In genomic region chrX:3144651-3145050, GRCh38 we compare ENCODE assay signal across 18 cellular contexts.
DNase-seq lines count a peak whose midpoint lies in the region; ATAC-seq and TF ChIP-seq lines count a peak whose summit lies in the region.
"Had no signal": no experiment of that assay in that cellular context is flagged by ENCODE, and none has a peak within 500 bp of the region (broad histone marks: within the 10 kb centered on the region; RNA-seq: fewer than 3 reads in every experiment).

No MANE protein-coding gene starts in this region.

- H3K27ac Mint-ChIP-seq in immature natural killer cell (peak overlapping the region in 4 of 6 donors; percentile 24 to 77 (median 56)), neural progenitor cell (no peak overlapping the region)

- TF ChIP-seq EP300 in SK-N-SH (IDR thresholded peaks at IDR 0.05; ENCODE audit: borderline replicate concordance in 1 of 2, low read depth in 1 of 2, low read length in 1 of 2): no peak

- H3K4me1 Mint-ChIP-seq in immature natural killer cell (peaks cover 35% of the 10 kb centered on the region in 2 donors), neural progenitor cell (peaks cover 28% of the 10 kb centered on the region)

- no peak for DNase-seq in SK-N-SH
- no peak for DNase-seq in immature natural killer cell
- no peak for DNase-seq in neural progenitor cell (ENCODE audit: low spot score)
- no peak for DNase-seq in T-helper 1 cell
- DNase-seq in C1 segment of cervical spinal cord (lab: John Stamatoyannopoulos, UW): no peak
- no peak for DNase-seq in A673 (ENCODE audit: low spot score)
- DNase-seq: MG63, NCI-H1092 treated with DMSO at 0.1 percent for 48 hours, NCI-H1694, NCI-H2227 treated with DMSO at 0.1 percent for 48 hours, NCI-H524, Right ventricle myocardium superior had no signal

- H4K20me1 ChIP-seq in SK-N-SH (ENCODE audit: insufficient read depth) (no peaks in the 10 kb centered on the region), neural progenitor cell (ENCODE audit: low read depth) (no peaks in the 10 kb centered on the region)
- H4K20me1 ChIP-seq: BLaER1 had no signal

- peak overlapping the region; percentile 70 for H3K4me2 ChIP-seq in SK-N-SH
- no peak overlapping the region for H3K4me2 ChIP-seq in neural progenitor cell
- H3K4me2 ChIP-seq: KMS-11 had no signal

- no peak for ATAC-seq in SK-N-SH treated with all-trans-retinoic acid at 6 μM for 48 hours
- ATAC-seq: HepG2 had no signal

- H2AFZ ChIP-seq in SK-N-SH (ENCODE audit: low read depth) (peak overlapping the region; percentile 82), neural progenitor cell (replicated peaks) (peak overlapping the region; percentile 50)

- H3K4me1 ChIP-seq in SK-N-SH (ENCODE audit: control insufficient read depth in 1 of 2, insufficient read depth in 2 of 2, low read depth in 1 of 2, low read length in 1 of 2): no peaks in the 10 kb centered on the region
- H3K4me1 ChIP-seq in HEK293 (ENCODE audit: control insufficient read depth, insufficient read depth, low read length): no peaks in the 10 kb centered on the region
- peaks cover 8% of the 10 kb centered on the region for H3K4me1 ChIP-seq in neural progenitor cell
- no peaks in the 10 kb centered on the region for H3K4me1 ChIP-seq in A673 (ENCODE audit: insufficient read depth, low read length, poor library complexity, severe bottlenecking)

- H3K9me3 ChIP-seq in SK-N-SH (no peaks in the 10 kb centered on the region), HEK293 (ENCODE audit: control insufficient read depth, insufficient read depth, low read depth, low read length) (no peaks in the 10 kb centered on the region), neural progenitor cell (ENCODE audit: low read depth) (no peaks in the 10 kb centered on the region), A673 (ENCODE audit: low read depth, low read length, poor library complexity, severe bottlenecking) (no peaks in the 10 kb centered on the region)
- H3K9me3 ChIP-seq: MG63 had no signal

- H3K9ac ChIP-seq in SK-N-SH (no peak overlapping the region), neural progenitor cell (no peak overlapping the region)
- H3K9ac ChIP-seq: BLaER1, KMS-11 had no signal

- no peaks in the 10 kb centered on the region for H3K79me2 ChIP-seq in SK-N-SH (ENCODE audit: insufficient read depth)
- H3K79me2 ChIP-seq in neural progenitor cell (ENCODE audit: low read depth): no peaks in the 10 kb centered on the region

- H3K27me3 Mint-ChIP-seq in immature natural killer cell (ENCODE audit: low read depth in 3 of 3) (peaks cover 5 to 21% (median 12%) of the 10 kb centered on the region in 3 donors), neural progenitor cell (ENCODE audit: insufficient read depth, low read depth) (peaks cover 7% of the 10 kb centered on the region)

- TF ChIP-seq RAD21 in SK-N-SH (IDR thresholded peaks at IDR 0.05; ENCODE audit: low read length): no peak

- H3K27me3 ChIP-seq in SK-N-SH (ENCODE audit: insufficient read depth) (no peaks in the 10 kb centered on the region), neural progenitor cell (no peaks in the 10 kb centered on the region), A673 (replicated peaks; ENCODE audit: insufficient read depth, low read depth, low read length, poor library complexity) (peaks cover 27% of the 10 kb centered on the region)
- H3K27me3 ChIP-seq: MG63 had no signal

- H3K36me3 Mint-ChIP-seq in immature natural killer cell (peaks cover 7 to 15% (median 13%) of the 10 kb centered on the region in 3 donors), neural progenitor cell (peaks cover 2% of the 10 kb centered on the region)

- intact Hi-C loops in A673 (cut with micrococcal nuclease; ENCODE audit: unreplicated experiment): no loop called here

- H3F3A ChIP-seq in SK-N-SH (replicated peaks; ENCODE audit: insufficient read depth) (no peaks in the 10 kb centered on the region), neural progenitor cell (ENCODE audit: low read depth) (no peaks in the 10 kb centered on the region)

- H3K9me2 ChIP-seq in SK-N-SH: no peaks in the 10 kb centered on the region

- H3K4me3 Mint-ChIP-seq in immature natural killer cell (peak overlapping the region; percentile 22 to 68 (median 53)), neural progenitor cell (no peak overlapping the region)

- H3K36me3 ChIP-seq in SK-N-SH (replicated peaks in 1 of 2; ENCODE audit: control insufficient read depth in 1 of 2, insufficient read depth in 2 of 2, low read length in 1 of 2) (no peaks in the 10 kb centered on the region), HEK293 (ENCODE audit: control insufficient read depth in 2 of 2, insufficient read depth in 1 of 2, low read length in 2 of 2) (no peaks in the 10 kb centered on the region), neural progenitor cell (no peaks in the 10 kb centered on the region), A673 (ENCODE audit: insufficient read depth, low read length, poor library complexity, severe bottlenecking) (no peaks in the 10 kb centered on the region)
- H3K36me3 ChIP-seq: BLaER1, MG63 had no signal

- TF ChIP-seq CTCF in SK-N-SH (IDR thresholded peaks at IDR 0.05) (no peak), HEK293 (tag by site-specific recombination; IDR thresholded peaks at IDR 0.05) (no peak), neural progenitor cell (IDR thresholded peaks at IDR 0.05) (no peak), A673 (conservative IDR thresholded peaks at IDR 0.05; ENCODE audit: low read depth, low read length) (no peak)

- H3K9me3 Mint-ChIP-seq in immature natural killer cell: peaks cover 26 to 62% (median 30%) of the 10 kb centered on the region in 6 donors
- peaks cover 13% of the 10 kb centered on the region for H3K9me3 Mint-ChIP-seq in neural progenitor cell

- CTCF ChIA-PET in SK-N-SH (lab: Yijun Ruan, JAX) (no interaction called here), HEK293 (lab: Yijun Ruan, JAX) (no interaction called here), A673 (lab: Charles Lee) (no interaction called here)

- BruUV-seq in A673 (replicated peaks; lab: Mats Ljungman, UMichigan): no TSS peak

- POLR2A ChIA-PET in SK-N-SH (lab: Yijun Ruan, JAX): no interaction called here
- POLR2A ChIA-PET in HEK293 (lab: Yijun Ruan, JAX): no interaction called here
- POLR2A ChIA-PET in A673 (lab: Charles Lee; ENCODE audit: low non-redundant PET): no interaction called here

- H3K27ac ChIP-seq in SK-N-SH (ENCODE audit: low read depth in 2 of 2, low read length in 1 of 2) (no peak overlapping the region), HEK293 (ENCODE audit: extremely low read depth, low read depth, low read length) (no peak overlapping the region), neural progenitor cell (no peak overlapping the region), A673 (ENCODE audit: low read depth, low read length, poor library complexity, severe bottlenecking) (no peak overlapping the region)
- H3K27ac ChIP-seq: 22Rv1, BLaER1, KMS-11 had no signal

- H3K4me3 ChIP-seq in SK-N-SH (ENCODE audit: low read depth in 2 of 2, low read length in 1 of 2) (peak overlapping the region in 1 of 2 experiments; percentile 50; a peak in 1 of 4 replicates), HEK293 (ENCODE audit: low read depth, low read length) (no peak overlapping the region), neural progenitor cell (no peak overlapping the region), A673 (ENCODE audit: low read depth, low read length, poor library complexity, severe bottlenecking) (no peak overlapping the region)

TF ChIP-seq in SK-N-SH, 30 proteins besides CTCF, POLR2A, EP300 and RAD21 (continues in another document):
- TF ChIP-seq TCF12 (IDR thresholded peaks at IDR 0.05): no peak
- no peak for TF ChIP-seq FOXM1 (IDR thresholded peaks at IDR 0.05; ENCODE audit: low read depth)
- TF ChIP-seq GATA2 (CRISPR knock-in tag; IDR thresholded peaks at IDR 0.05): no peak
- TF ChIP-seq YY1 (IDR thresholded peaks at IDR 0.05; ENCODE audit: low read depth): no peak
- TF ChIP-seq TEAD4 (IDR thresholded peaks at IDR 0.05; ENCODE audit: borderline replicate concordance, insufficient read depth): no peak
- no peak for TF ChIP-seq POLR2AphosphoS5 (IDR thresholded peaks at IDR 0.05; ENCODE audit: low read depth, low read length)

TF ChIP-seq in SK-N-SH treated with all-trans-retinoic acid at 6 μM for 48 hours, 23 proteins besides CTCF, POLR2A, EP300 and RAD21 (continues in another document):
- no peak for TF ChIP-seq TOX (CRISPR knock-in tag; IDR thresholded peaks at IDR 0.05; ENCODE audit: borderline replicate concordance)

TF ChIP-seq in HEK293, 187 proteins besides CTCF, POLR2A, EP300 and RAD21:
- TF ChIP-seq PATZ1 (tag by site-specific recombination; IDR thresholded peaks at IDR 0.05) (no peak), PRDM1 (tag by site-specific recombination; IDR thresholded peaks at IDR 0.05) (0 out of 2 replicates have a peak, but pooled peaks have one; percentile 14)
